22 cellular contexts compared by ENCODE assay signal in genomic region chr18:13496691-13497281, GRCh38.
DNase-seq lines count a peak whose midpoint lies in the region; ATAC-seq and TF ChIP-seq lines count a peak whose summit lies in the region.
"Had no signal": no experiment of that assay in that cellular context is flagged by ENCODE, and none has a peak within 500 bp of the region (broad histone marks: within the 10 kb centered on the region; RNA-seq: fewer than 3 reads in every experiment).

No MANE protein-coding gene starts in this region.

- H3K36me3 ChIP-seq in CD8-positive, alpha-beta T cell (ENCODE audit: insufficient read depth, low read length) = no peaks in the 10 kb centered on the region
- no peaks in the 10 kb centered on the region for H3K36me3 ChIP-seq in mucosa of descending colon (ENCODE audit: low read depth)
- H3K36me3 ChIP-seq: MG63 had no signal

- DNase-seq in CD8-positive, alpha-beta T cell = no peak
- DNase-seq in T-helper 17 cell (no peak), endothelial cell (ENCODE audit: low spot score) (no peak), NCI-H345 (lab: John Stamatoyannopoulos, UW) (no peak), mucosa of descending colon (no peak)
- DNase-seq: Calu3; CD8-positive, alpha-beta memory T cell; DMS153; H7; MG63; NCI-H1048; NCI-H1417 treated with DMSO at 0.1 percent for 48 hours; NCI-H187; NCI-H446 treated with DMSO at 0.1 percent for 48 hours; NCI-H526 treated with DMSO at 0.1 percent for 48 hours; PC-3; Right ventricle myocardium superior had no signal

- no peaks in the 10 kb centered on the region for H3K9me3 ChIP-seq in CD8-positive, alpha-beta T cell (ENCODE audit: low read length)
- H3K9me3 ChIP-seq in T-helper 17 cell (ENCODE audit: control insufficient read depth, low read length, poor library complexity, severe bottlenecking) (no peaks in the 10 kb centered on the region), mucosa of descending colon (no peaks in the 10 kb centered on the region)
- H3K9me3 ChIP-seq: MG63 had no signal

- peak overlapping the region; percentile 41 for H3K27ac Mint-ChIP-seq in CD8-positive, alpha-beta T cell
- H3K27ac Mint-ChIP-seq in T-helper 17 cell (peak overlapping the region; percentile 53), endothelial cell (ENCODE audit: unreplicated experiment) (peak overlapping the region; percentile 90)
- H3K27ac Mint-ChIP-seq in stimulated activated memory B cell treated with anti-CD40 and anti-IgM and Interleukin-4, amounts not matched to agents 10 μg/mL and 1 μg/mL and 100 μg/mL, for 72 hours = no peak overlapping the region

- no peaks in the 10 kb centered on the region for H3K27me3 Mint-ChIP-seq in CD8-positive, alpha-beta T cell (ENCODE audit: low read depth)
- H3K27me3 Mint-ChIP-seq in T-helper 17 cell = no peaks in the 10 kb centered on the region
- H3K27me3 Mint-ChIP-seq in endothelial cell (ENCODE audit: unreplicated experiment) = peaks cover 19% of the 10 kb centered on the region
- no peaks in the 10 kb centered on the region for H3K27me3 Mint-ChIP-seq in stimulated activated memory B cell treated with anti-CD40 and anti-IgM and Interleukin-4, amounts not matched to agents 10 μg/mL and 1 μg/mL and 100 μg/mL, for 72 hours
- H3K27me3 Mint-ChIP-seq: CD8-positive, alpha-beta memory T cell had no signal

- no peak for ATAC-seq in CD8-positive, alpha-beta T cell
- ATAC-seq in T-helper 17 cell (no peak), HG03175 (IDR thresholded peaks at IDR 0.05; ENCODE audit: unreplicated experiment) (no peak), mucosa of descending colon (no peak)
- peak; percentile 45 for ATAC-seq in stimulated activated memory B cell treated with anti-CD40 and anti-IgM and Interleukin-4, amounts not matched to agents 10 μg/mL and 1 μg/mL and 100 μg/mL, for 72 hours
- ATAC-seq: HepG2, K562, PC-3 had no signal

- H3K4me1 ChIP-seq in CD8-positive, alpha-beta T cell (ENCODE audit: insufficient read depth, low read length) = no peaks in the 10 kb centered on the region
- H3K4me1 ChIP-seq in mucosa of descending colon (ENCODE audit: low read depth) = no peaks in the 10 kb centered on the region

- POLR2A ChIA-PET in CD8-positive, alpha-beta T cell (lab: Charles Lee) = no interaction called here

- no peak overlapping the region for H3K27ac ChIP-seq in CD8-positive, alpha-beta T cell (ENCODE audit: low read depth, low read length)
- H3K27ac ChIP-seq: HL-60 had no signal

- intact Hi-C loops in CD8-positive, alpha-beta T cell (cut with DNase I, micrococcal nuclease) = no loop called here
- intact Hi-C loops in mucosa of descending colon (cut with DNase I, micrococcal nuclease) = no loop called here

- H3K4me1 Mint-ChIP-seq in CD8-positive, alpha-beta T cell (ENCODE audit: low read depth) = peaks cover 15% of the 10 kb centered on the region
- H3K4me1 Mint-ChIP-seq in T-helper 17 cell (peaks cover 17% of the 10 kb centered on the region), endothelial cell (ENCODE audit: unreplicated experiment) (peaks cover 33% of the 10 kb centered on the region)
- peaks cover 9% of the 10 kb centered on the region for H3K4me1 Mint-ChIP-seq in stimulated activated memory B cell treated with anti-CD40 and anti-IgM and Interleukin-4, amounts not matched to agents 10 μg/mL and 1 μg/mL and 100 μg/mL, for 72 hours

- peaks cover 41% of the 10 kb centered on the region for H3K36me3 Mint-ChIP-seq in CD8-positive, alpha-beta T cell
- H3K36me3 Mint-ChIP-seq in T-helper 17 cell (ENCODE audit: low read depth) (peaks cover 10% of the 10 kb centered on the region), endothelial cell (ENCODE audit: low read depth, unreplicated experiment) (peaks cover 36% of the 10 kb centered on the region)
- peaks cover 20% of the 10 kb centered on the region for H3K36me3 Mint-ChIP-seq in stimulated activated memory B cell treated with anti-CD40 and anti-IgM and Interleukin-4, amounts not matched to agents 10 μg/mL and 1 μg/mL and 100 μg/mL, for 72 hours

- CTCF ChIA-PET in CD8-positive, alpha-beta T cell (lab: Charles Lee) = interaction anchor here (1.0 kb wide), 1 partner anchor 10 kb away, joined by 3 read pairs; no protein-coding TSS in a partner anchor

- no peak overlapping the region for H3K4me3 Mint-ChIP-seq in CD8-positive, alpha-beta T cell
- H3K4me3 Mint-ChIP-seq in T-helper 17 cell (no peak overlapping the region), endothelial cell (ENCODE audit: unreplicated experiment) (no peak overlapping the region)
- H3K4me3 Mint-ChIP-seq in stimulated activated memory B cell treated with anti-CD40 and anti-IgM and Interleukin-4, amounts not matched to agents 10 μg/mL and 1 μg/mL and 100 μg/mL, for 72 hours = no peak overlapping the region
- H3K4me3 Mint-ChIP-seq: CD8-positive, alpha-beta memory T cell had no signal

- no peak overlapping the region for H3K4me3 ChIP-seq in CD8-positive, alpha-beta T cell (ENCODE audit: low read depth, low read length)
- no peak overlapping the region for H3K4me3 ChIP-seq in mucosa of descending colon
- H3K4me3 ChIP-seq: K562, MG63 had no signal

- peaks cover 8% of the 10 kb centered on the region for H3K9me3 Mint-ChIP-seq in CD8-positive, alpha-beta T cell
- H3K9me3 Mint-ChIP-seq in endothelial cell (ENCODE audit: unreplicated experiment) = peaks cover 12% of the 10 kb centered on the region
- peaks cover 12% of the 10 kb centered on the region for H3K9me3 Mint-ChIP-seq in stimulated activated memory B cell treated with anti-CD40 and anti-IgM and Interleukin-4, amounts not matched to agents 10 μg/mL and 1 μg/mL and 100 μg/mL, for 72 hours

- no peak for TF ChIP-seq CTCF in CD8-positive, alpha-beta T cell (IDR thresholded peaks at IDR 0.05)
- TF ChIP-seq CTCF in endothelial cell (IDR thresholded peaks at IDR 0.05; ENCODE audit: unreplicated experiment) (no peak), mucosa of descending colon (IDR thresholded peaks at IDR 0.05) (no peak)

- no peaks in the 10 kb centered on the region for H3K27me3 ChIP-seq in CD8-positive, alpha-beta T cell (ENCODE audit: insufficient read depth, low read length)
- H3K27me3 ChIP-seq: MG63 had no signal
